Comparison of ENCODE assay signal across 15 cellular contexts in genomic region chr5:55856511-55857246, GRCh38. TPM values are rescaled to one million over a fixed set of nuclear protein-coding genes. Genes with fewer than 3 reads are reported as not detected.
A peak's percentile ranks its signal among the peaks of the same experiment; 100 is the strongest.
DNase-seq lines count a peak whose midpoint lies in the region; ATAC-seq and TF ChIP-seq lines count a peak whose summit lies in the region.
"Had no signal": no experiment of that assay in that cellular context is flagged by ENCODE, and none has a peak within 500 bp of the region (broad histone marks: within the 10 kb centered on the region; RNA-seq: fewer than 3 reads in every experiment).

No MANE protein-coding gene starts in this region.

- CTCF ChIA-PET in CD8-positive, alpha-beta memory T cell (lab: Charles Lee), result no interaction called here

- ATAC-seq in esophagus mucosa (no peak), HG02852 (IDR thresholded peaks at IDR 0.05; ENCODE audit: unreplicated experiment) (no peak)

- H3K36me3 ChIP-seq in BLaER1 (no peaks in the 10 kb centered on the region), BE2C (no peaks in the 10 kb centered on the region)
- no peaks in the 10 kb centered on the region for H3K36me3 ChIP-seq in CD8-positive, alpha-beta memory T cell (ENCODE audit: insufficient read depth, low read length)
- H3K36me3 ChIP-seq: MG63 had no signal

- H3K4me3 ChIP-seq in BLaER1, result no peak overlapping the region
- no peak overlapping the region for H3K4me3 ChIP-seq in CD8-positive, alpha-beta memory T cell (ENCODE audit: low read length)
- no peak overlapping the region for H3K4me3 ChIP-seq in choroid plexus epithelial cell (ENCODE audit: low read depth, low read length)
- H3K4me3 ChIP-seq in BE2C (ENCODE audit: low read depth, low read length), result no peak overlapping the region
- H3K4me3 ChIP-seq: MG63 had no signal

- peaks cover 10% of the 10 kb centered on the region; the same call in 1 of the 2 replicates for H3K9me3 ChIP-seq in BLaER1
- no peaks in the 10 kb centered on the region for H3K9me3 ChIP-seq in CD8-positive, alpha-beta memory T cell (ENCODE audit: low read length)
- no peaks in the 10 kb centered on the region for H3K9me3 ChIP-seq in BE2C
- H3K9me3 ChIP-seq: MG63 had no signal

- H3K4me1 Mint-ChIP-seq in CD8-positive, alpha-beta memory T cell, result peaks cover 20 to 28% (median 23%) of the 10 kb centered on the region in 3 donors
- H3K4me1 Mint-ChIP-seq: brain had no signal

- POLR2A ChIA-PET in CD8-positive, alpha-beta memory T cell (lab: Charles Lee), result no interaction called here

- no peak overlapping the region for H3K27ac ChIP-seq in BLaER1
- no peak overlapping the region for H3K27ac ChIP-seq in CD8-positive, alpha-beta memory T cell (ENCODE audit: low read depth, low read length)

- peak overlapping the region in 6 of 8 donors; percentile 10 to 84 (median 30) for H3K27ac Mint-ChIP-seq in CD8-positive, alpha-beta memory T cell
- H3K27ac Mint-ChIP-seq: brain had no signal

- peak in 3 of 5 donors; percentile 5 to 22 (median 10) for DNase-seq in CD8-positive, alpha-beta memory T cell
- DNase-seq in SKM-1 (lab: John Stamatoyannopoulos, UW; ENCODE audit: unreplicated experiment), result peak; percentile 85
- peak; percentile 32 for DNase-seq in choroid plexus epithelial cell (ENCODE audit: low read depth)
- DNase-seq in iPS-NIHi11 (ENCODE audit: low spot score), result no peak
- no peak for DNase-seq in BE2C
- DNase-seq: MG63, NCI-H446, RPMI8226, T1000 had no signal

- H3K4me2 ChIP-seq in BLaER1, result peak overlapping the region; percentile 33

- H3K27me3 Mint-ChIP-seq in CD8-positive, alpha-beta memory T cell, result peaks cover 3 to 26% of the 10 kb centered on the region in 2 donors

- H3K9ac ChIP-seq in BLaER1, result no peak overlapping the region

- TF ChIP-seq CTCF in choroid plexus epithelial cell (conservative IDR thresholded peaks at IDR 0.05; ENCODE audit: low read depth, low read length) (no peak), BE2C (IDR thresholded peaks at IDR 0.05; ENCODE audit: low read depth, low read length) (no peak)

- H3K4me3 Mint-ChIP-seq in CD8-positive, alpha-beta memory T cell, result peak overlapping the region in 2 of 7 donors; percentile 3 to 10
- H3K4me3 Mint-ChIP-seq: brain, neural crest cell had no signal

- H4K20me1 ChIP-seq in BLaER1, result no peaks in the 10 kb centered on the region

- H3K9me3 Mint-ChIP-seq in CD8-positive, alpha-beta memory T cell, result no peaks in the 10 kb centered on the region

- H3K27me3 ChIP-seq in BLaER1, result no peaks in the 10 kb centered on the region
- no peaks in the 10 kb centered on the region for H3K27me3 ChIP-seq in CD8-positive, alpha-beta memory T cell (ENCODE audit: insufficient read depth, low read length, poor library complexity, severe bottlenecking)
- H3K27me3 ChIP-seq in BE2C, result peaks cover 18% of the 10 kb centered on the region
- H3K27me3 ChIP-seq: MG63 had no signal

- H3K36me3 Mint-ChIP-seq in CD8-positive, alpha-beta memory T cell, result peaks cover 0 to 3% (median 0%) of the 10 kb centered on the region in 3 donors
- H3K36me3 Mint-ChIP-seq: brain had no signal

- peaks cover 16% of the 10 kb centered on the region for H3K4me1 ChIP-seq in BLaER1
- H3K4me1 ChIP-seq in CD8-positive, alpha-beta memory T cell (ENCODE audit: insufficient read depth, low read length), result peaks cover 21% of the 10 kb centered on the region
- H3K4me1 ChIP-seq in BE2C, result no peaks in the 10 kb centered on the region

RNA-seq across cellular contexts. Expression of gene IL31RA, which starts 5.5 kb away (rescaled TPM):
- total RNA-seq in CD8-positive, alpha-beta memory T cell, result not detected
- not detected for polyA plus RNA-seq in CD8-positive, alpha-beta memory T cell
- total RNA-seq in esophagus mucosa, result 0.68 TPM
- not detected for polyA plus RNA-seq in BE2C (2012; ENCODE audit: insufficient read depth, insufficient read length, low read depth)
- total RNA-seq: neural crest cell had no signal
- polyA plus RNA-seq: urinary bladder had no signal

Comparison
In these comparisons a context has a peak if more than half of its experiments do, and no peak if none do; other contexts are left out.
1. DNase-seq: peak in CD8-positive, alpha-beta memory T cell (3 of 5), SKM-1 (single experiment) and choroid plexus epithelial cell (single experiment); none in iPS-NIHi11 (single experiment) and BE2C (single experiment).